Comparison of ENCODE assay signal across 11 cellular contexts in the genomic region with DNA sequence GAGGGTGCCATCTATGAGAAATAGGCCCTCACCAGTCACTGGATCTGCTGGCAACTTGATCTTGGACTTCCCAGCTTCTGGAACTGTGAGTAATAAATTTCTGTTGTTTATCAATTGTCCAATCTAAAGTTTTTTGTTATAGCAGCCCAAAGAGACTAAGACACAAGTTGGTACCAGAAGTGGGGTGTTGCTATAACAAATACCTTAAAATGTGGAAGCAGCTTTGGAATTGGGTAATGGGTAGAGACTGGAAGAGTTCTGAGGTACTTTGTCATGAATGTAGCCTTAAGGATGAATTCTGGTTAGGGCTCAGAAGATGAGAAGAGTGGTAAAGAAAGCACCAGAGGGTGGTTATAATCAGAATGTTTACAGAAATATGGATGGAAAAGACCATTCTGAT.
"Had no signal": no experiment of that assay in that cellular context is flagged by ENCODE, and none has a peak within 500 bp of the region (broad histone marks: within the 10 kb centered on the region; RNA-seq: fewer than 3 reads in every experiment).

No MANE protein-coding gene starts in this region.

- H3K4me3 Mint-ChIP-seq: GM23338, H9, HFFc6 had no signal

- DNase-seq: GM23248, GOT3, H7, H9, HCEC 1CT, HFFc6 had no signal

- H3K36me3 ChIP-seq: HAP-1 had no signal

- H3K4me2 ChIP-seq: GM23338 had no signal

- H3K4me3 ChIP-seq: GM23248, GM23338, HAP-1 had no signal

- H3K9ac ChIP-seq: GM23248 had no signal

- H2AFZ ChIP-seq: GM23248, GM23338 had no signal

- H3K27ac Mint-ChIP-seq: GM23338, H9, HFFc6 had no signal

- ATAC-seq: GM23338, HCT116 had no signal

- FAIRE-seq: H1, H54 had no signal

- H3K27ac ChIP-seq: GM23248 had no signal
